In the genomic region with DNA sequence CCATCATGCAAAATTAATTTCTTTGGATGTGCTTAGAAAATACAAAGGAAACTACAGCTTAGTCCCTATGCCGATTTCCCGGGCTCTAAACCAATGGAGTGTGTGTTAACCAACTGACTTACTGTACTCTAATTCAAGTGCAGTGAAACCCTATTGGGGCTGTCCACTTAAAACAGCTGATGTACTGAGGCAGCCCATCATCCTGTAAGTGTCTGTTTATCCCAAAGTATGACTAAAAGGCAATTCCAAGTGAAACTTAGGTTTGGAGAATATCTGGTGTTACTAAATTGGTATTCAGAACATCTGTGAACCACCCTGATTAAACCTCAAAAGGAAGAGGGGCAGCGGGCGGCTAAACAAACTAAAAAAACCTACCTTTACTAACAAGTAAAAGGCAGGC, we compare ENCODE assay signal across 25 cellular contexts.
"Had no signal": no experiment of that assay in that cellular context is flagged by ENCODE, and none has a peak within 500 bp of the region (broad histone marks: within the 10 kb centered on the region; RNA-seq: fewer than 3 reads in every experiment).

No MANE protein-coding gene starts in this region.

- ATAC-seq: stimulated activated effector memory CD8-positive, alpha-beta T cell treated with anti-CD3 and anti-CD28 coated beads, Interleukin-12 subunit alpha, Interleukin-12 subunit beta, amount 100 ng/mL, for 72 hours; stimulated activated memory B cell treated with anti-CD40 and anti-IgM and Interleukin-4, amounts not matched to agents 10 μg/mL and 1 μg/mL and 100 μg/mL, for 72 hours; stimulated activated naive B cell treated with anti-CD40 and anti-IgM and Interleukin-4, amounts not matched to agents 10 μg/mL and 1 μg/mL and 100 μg/mL, for 72 hours; stimulated activated naive CD8-positive, alpha-beta T cell treated with anti-CD3 and anti-CD28 coated beads, Interleukin-15, amount 100 ng/mL, for 72 hours; stimulated activated naive CD8-positive, alpha-beta T cell treated with anti-CD3 and anti-CD28 coated beads, Interleukin-15, Interleukin-2, amounts not matched to agents 100 U/mL and 50 U/mL, for 24 hours; upper lobe of right lung had no signal

- H3K27me3 ChIP-seq: stomach, suprapubic skin, testis, thyroid gland, tibial artery, tibial nerve, transverse colon, upper lobe of left lung, upper lobe of right lung, uterus, vagina had no signal

- H3K27ac ChIP-seq: stomach, suprapubic skin, testis, thoracic aorta, thyroid gland, tibial artery, tibial nerve, transverse colon, upper lobe of left lung, upper lobe of right lung, uterus, vagina had no signal

- H3K4me3 ChIP-seq: stomach, suprapubic skin, testis, thoracic aorta, thyroid gland, tibial artery, tibial nerve, transverse colon, upper lobe of left lung, upper lobe of right lung, uterus, vagina had no signal

- H3K4me1 ChIP-seq: testis, thyroid gland, tibial artery, transverse colon, upper lobe of left lung, upper lobe of right lung, uterus had no signal

- H3K36me3 ChIP-seq: suprapubic skin, thoracic aorta, thyroid gland, transverse colon, upper lobe of right lung, uterus had no signal

- DNase-seq: stimulated activated CD4-positive, alpha-beta T cell treated with anti-CD3 and anti-CD28 coated beads, Interleukin-2, amount 100 ng/mL, for 48 hours; stimulated activated CD4-positive, alpha-beta T cell treated with anti-CD3 and anti-CD28 coated beads, Interleukin-4, amount 100 ng/mL, for 1 hour; stimulated activated CD4-positive, alpha-beta T cell treated with anti-CD3 and anti-CD28 coated beads, Interleukin-4, amount 100 ng/mL, for 24 hours; stimulated activated CD4-positive, alpha-beta T cell treated with anti-CD3 and anti-CD28 coated beads, Interleukin-4, amount 100 ng/mL, for 4 hours; stimulated activated CD8-positive, alpha-beta memory T cell treated with anti-CD3 and anti-CD28 coated beads, Interleukin-4, amount 100 ng/mL, for 48 hours; stimulated activated naive B cell treated with anti-CD40 and anti-IgM and Interleukin-4, amounts not matched to agents 10 μg/mL and 1 μg/mL and 100 μg/mL, for 72 hours; stimulated activated naive CD4-positive, alpha-beta T cell treated with Interleukin-2 at 50 U/mL for 16 hours; stimulated activated naive CD8-positive, alpha-beta T cell treated with anti-CD3 and anti-CD28 coated beads, Interleukin-15, amount 100 ng/mL, for 72 hours; stimulated activated naive CD8-positive, alpha-beta T cell treated with anti-CD3 and anti-CD28 coated beads, Interleukin-15, Interleukin-2, amounts not matched to agents 100 U/mL and 50 U/mL, for 24 hours; stomach; substantia nigra; testis; thyroid gland; tibial artery; transverse colon; trophoblast cell; upper lobe of left lung; upper lobe of right lung; uterus had no signal

- H3K9me3 ChIP-seq: stomach, suprapubic skin, testis, thoracic aorta, thyroid gland, tibial artery, tibial nerve, transverse colon, upper lobe of left lung, upper lobe of right lung, uterus, vagina had no signal
